8 cellular contexts compared by ENCODE assay signal in genomic region chr1:241640149-241640866, GRCh38. TPM values are rescaled to one million over a fixed set of nuclear protein-coding genes. Genes with fewer than 3 reads are reported as not detected.
DNase-seq lines count a peak whose midpoint lies in the region; FAIRE-seq and TF ChIP-seq lines count a peak whose summit lies in the region.

CHML (minus strand) TSS chr1:241640369; CDS start chr1:241635766, 4,603 bp downstream.
OPN3 (minus strand) TSS chr1:241640369; CDS start chr1:241640254, 115 bp downstream.

- H3K9me3 ChIP-seq in HAP-1 (0 out of 2 replicates have a peak, but pooled peaks cover 2% of the 10 kb centered on the region), MM.1S (replicated peaks; ENCODE audit: insufficient read depth, low read length) (no peaks in the 10 kb centered on the region), SJCRH30 (replicated peaks) (no peaks in the 10 kb centered on the region), neutrophil (no peaks in the 10 kb centered on the region)

- H3K27me3 ChIP-seq in HAP-1 (ENCODE audit: low read depth), result no peaks in the 10 kb centered on the region
- no peaks in the 10 kb centered on the region for H3K27me3 ChIP-seq in MM.1S (replicated peaks; ENCODE audit: insufficient read depth, low read length)
- H3K27me3 ChIP-seq in SJCRH30, result no peaks in the 10 kb centered on the region
- H3K27me3 ChIP-seq in neutrophil, result no peaks in the 10 kb centered on the region

- H2AFZ ChIP-seq in MM.1S (ENCODE audit: low read length), result peak within 1 kb of the TSS; percentile 88

- DNase-seq in G401 (ENCODE audit: low spot score) (peak; percentile 85), HAP-1 (ENCODE audit: low spot score in 2 of 2) (peak; percentile 75 to 95), MM.1S (peak; percentile 97), SJCRH30 (peak; percentile 89), frontal cortex (ENCODE audit: low spot score in 2 of 2) (peak; percentile 97)
- DNase-seq in activated naive CD4-positive, alpha-beta T cell (lab: John Stamatoyannopoulos, UW), result peak; percentile 71 to 89 (median 80)

- H3K9me2 ChIP-seq in MM.1S (replicated peaks; ENCODE audit: insufficient read depth, low read length), result no peaks in the 10 kb centered on the region

- no peaks in the 10 kb centered on the region for H4K20me1 ChIP-seq in MM.1S (ENCODE audit: insufficient read depth, low read length)

- H3K4me3 ChIP-seq in HAP-1 (peak within 1 kb of the TSS; percentile 64), MM.1S (ENCODE audit: low read length) (peak within 1 kb of the TSS; percentile 93), SJCRH30 (peak within 1 kb of the TSS; percentile 97), neutrophil (ENCODE audit: low read depth in 1 of 2, low read length in 1 of 2) (peak within 1 kb of the TSS; percentile 74 to 87)

- peak within 1 kb of the TSS; percentile 81 for H3K4me2 ChIP-seq in MM.1S (ENCODE audit: low read depth, low read length)

- in situ Hi-C loops in G401 (cut with HindIII; ENCODE audit: low sequenced_read_pairs), result no loop called here
- in situ Hi-C loops in HAP-1 (cut with MboI; ENCODE audit: low sequenced_read_pairs), result no loop called here

- H3K36me3 ChIP-seq in HAP-1 (replicated peaks), result peaks cover 11% of the 10 kb centered on the region; the same call in 1 of the 2 replicates
- H3K36me3 ChIP-seq in MM.1S (replicated peaks; ENCODE audit: insufficient read depth, low read length), result no peaks in the 10 kb centered on the region
- peaks cover 1% of the 10 kb centered on the region; the same call in 1 of the 2 replicates for H3K36me3 ChIP-seq in SJCRH30
- no peaks in the 10 kb centered on the region for H3K36me3 ChIP-seq in neutrophil

- peak within 1 kb of the TSS; percentile 74 for H3K9ac ChIP-seq in MM.1S (ENCODE audit: low read length)

- no peak for TF ChIP-seq CTCF in MM.1S (IDR thresholded peaks at IDR 0.05; ENCODE audit: low read length)
- TF ChIP-seq CTCF in neutrophil (IDR thresholded peaks at IDR 0.05), result peak; percentile 27
- TF ChIP-seq CTCF in subcutaneous adipose tissue (IDR thresholded peaks at IDR 0.05; ENCODE audit: low read depth), result no peak

- peaks cover 9% of the 10 kb centered on the region for H3K4me1 ChIP-seq in HAP-1
- peaks cover 39% of the 10 kb centered on the region for H3K4me1 ChIP-seq in MM.1S (ENCODE audit: low read length)
- H3K4me1 ChIP-seq in SJCRH30, result 0 out of 2 replicates have a peak, but pooled peaks cover 5% of the 10 kb centered on the region
- H3K4me1 ChIP-seq in neutrophil (ENCODE audit: control insufficient read depth in 1 of 2, insufficient read depth in 1 of 2, low read depth in 1 of 2, low read length in 1 of 2), result peaks cover 21 to 23% of the 10 kb centered on the region in 2 experiments

- H3K27ac ChIP-seq in MM.1S (ENCODE audit: low read length) (peak within 1 kb of the TSS; percentile 60; the same call in 1 of the 2 replicates), SJCRH30 (peak within 1 kb of the TSS; percentile 61; the same call in 1 of the 2 replicates), neutrophil (peak within 1 kb of the TSS; percentile 30)

- peaks cover 5% of the 10 kb centered on the region; the same call in 1 of the 2 replicates for H3F3A ChIP-seq in MM.1S (ENCODE audit: insufficient read depth, low read length)

- FAIRE-seq in frontal cortex (lab: Jason Lieb, UNC), result no peak

- H3K79me2 ChIP-seq in MM.1S (ENCODE audit: low read length), result peaks cover 42% of the 10 kb centered on the region

RNA-seq across cellular contexts. Expression of gene CHML, which starts in this region (rescaled TPM):
- 3.4 and 8.9 TPM in 2 replicates for total RNA-seq in G401 (2014; rRNA removed; shearing (Covaris generic))
- total RNA-seq in SJCRH30 (2014; rRNA removed; shearing (Covaris generic)), result 22.4 and 26.7 TPM in 2 replicates
- 76.6 TPM for total RNA-seq in frontal cortex
- 10 to 100 TPM in 2 of 4 donors, 1 to 10 TPM in 2; 6.2 to 13.0 (median 9.4) TPM for total RNA-seq in subcutaneous adipose tissue

RNA-seq across cellular contexts. Expression of gene OPN3, which starts in this region (rescaled TPM):
- 13.4 and 14.4 TPM in 2 replicates for total RNA-seq in G401 (2014; rRNA removed; shearing (Covaris generic))
- total RNA-seq in SJCRH30 (2014; rRNA removed; shearing (Covaris generic)), result 12.1 and 13.3 TPM in 2 replicates
- total RNA-seq in frontal cortex, result 6.5 TPM
- 10 to 100 TPM in 3 of 4 donors, 1 to 10 TPM in 1; 9.5 to 48.1 (median 14.0) TPM for total RNA-seq in subcutaneous adipose tissue

Comparison
In these comparisons a context has a peak if more than half of its experiments do, and no peak if none do; other contexts are left out.
1. Peak in every context shown above with its lines: DNase-seq, H3K4me3 ChIP-seq and H3K27ac ChIP-seq.